Comparison of ENCODE assay signal across 17 cellular contexts in the genomic region with DNA sequence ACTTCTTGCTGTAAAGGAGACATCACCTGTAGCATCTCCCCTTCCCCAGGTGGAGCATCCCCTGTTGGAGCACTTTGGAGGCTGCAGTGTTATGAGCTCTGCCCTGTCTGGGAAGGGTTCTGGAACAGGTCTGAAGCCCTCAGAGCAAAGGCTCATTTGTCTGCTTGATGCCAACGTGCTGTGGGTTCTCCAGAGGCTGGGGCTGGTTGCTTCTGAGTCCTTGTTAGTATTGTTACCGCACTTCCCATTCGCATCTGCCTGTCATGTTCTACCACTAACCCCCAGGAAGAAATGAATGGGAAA.
DNase-seq lines count a peak whose midpoint lies in the region; ATAC-seq, FAIRE-seq and TF ChIP-seq lines count a peak whose summit lies in the region.
"Had no signal": no experiment of that assay in that cellular context is flagged by ENCODE, and none has a peak within 500 bp of the region (broad histone marks: within the 10 kb centered on the region; RNA-seq: fewer than 3 reads in every experiment).

No MANE protein-coding gene starts in this region.

- H4K20me1 ChIP-seq in mammary epithelial cell (ENCODE audit: insufficient read depth, low read length): no peaks in the 10 kb centered on the region
- no peaks in the 10 kb centered on the region for H4K20me1 ChIP-seq in keratinocyte (ENCODE audit: control insufficient read depth, extremely low read depth, insufficient read depth, low read length)

- TF ChIP-seq EP300 in suprapubic skin (IDR thresholded peaks at IDR 0.05): no peak

- no peak for TF ChIP-seq CTCF in mammary epithelial cell (conservative IDR thresholded peaks at IDR 0.05 in 1 of 2, IDR thresholded peaks at IDR 0.05 in 1 of 2; ENCODE audit: extremely low read depth in 1 of 2, insufficient read depth in 1 of 2, low read depth in 1 of 2, low read length in 2 of 2)
- no peak for TF ChIP-seq CTCF in MCF 10A (IDR thresholded peaks at IDR 0.05; ENCODE audit: unreplicated experiment)
- TF ChIP-seq CTCF in Panc1 (IDR thresholded peaks at IDR 0.05): no peak
- no peak for TF ChIP-seq CTCF in keratinocyte (optimal IDR thresholded peaks at IDR 0.05 in 1 of 3, IDR thresholded peaks at IDR 0.05 in 1 of 3, conservative IDR thresholded peaks at IDR 0.05 in 1 of 3; ENCODE audit: extremely low read depth in 1 of 3, insufficient read depth in 2 of 3, low read length in 3 of 3)
- TF ChIP-seq CTCF in GM10266 (IDR thresholded peaks at IDR 0.05; ENCODE audit: control insufficient read depth, insufficient read depth, low read depth, missing control alignments): no peak
- no peak for TF ChIP-seq CTCF in suprapubic skin (IDR thresholded peaks at IDR 0.05)

- H3K27me3 ChIP-seq in mammary epithelial cell (ENCODE audit: insufficient read depth, low read length): no peaks in the 10 kb centered on the region
- no peaks in the 10 kb centered on the region for H3K27me3 ChIP-seq in Panc1 (ENCODE audit: control insufficient read depth, insufficient read depth, low read length)
- H3K27me3 ChIP-seq in keratinocyte (ENCODE audit: control insufficient read depth, extremely low read depth, insufficient read depth, low read length): no peaks in the 10 kb centered on the region
- no peaks in the 10 kb centered on the region for H3K27me3 ChIP-seq in suprapubic skin
- H3K27me3 ChIP-seq: MG63 had no signal

- H3K79me2 ChIP-seq in mammary epithelial cell (ENCODE audit: insufficient read depth, low read length): peaks cover 32% of the 10 kb centered on the region
- peaks cover 5% of the 10 kb centered on the region for H3K79me2 ChIP-seq in keratinocyte (ENCODE audit: control insufficient read depth, insufficient read depth, low read length)

- no peak overlapping the region for H3K4me3 ChIP-seq in mammary epithelial cell (replicated peaks in 1 of 3; ENCODE audit: insufficient read depth in 1 of 3, low read depth in 2 of 3, low read length in 3 of 3)
- H3K4me3 ChIP-seq in Panc1 (ENCODE audit: low read depth in 2 of 2, low read length in 2 of 2): no peak overlapping the region
- H3K4me3 ChIP-seq in keratinocyte (ENCODE audit: control insufficient read depth in 2 of 3, extremely low read depth in 1 of 3, insufficient read depth in 2 of 3, low read depth in 1 of 3, low read length in 3 of 3): no peak overlapping the region
- no peak overlapping the region for H3K4me3 ChIP-seq in suprapubic skin
- H3K4me3 ChIP-seq: MG63 had no signal

- no peaks in the 10 kb centered on the region for H3K9me1 ChIP-seq in keratinocyte (ENCODE audit: control insufficient read depth, extremely low read depth, insufficient read depth, low read length)

- no peak overlapping the region for H3K27ac Mint-ChIP-seq in MCF 10A (ENCODE audit: low read depth, unreplicated experiment)

- no peak for DNase-seq in mammary epithelial cell
- no peak for DNase-seq in MCF 10A (ENCODE audit: unreplicated experiment)
- DNase-seq in Panc1 (ENCODE audit: low read depth, low spot score): no peak
- DNase-seq in keratinocyte (ENCODE audit: low read depth, low spot score): no peak
- no peak for DNase-seq in GM10266 (ENCODE audit: extremely low spot score)
- no peak for DNase-seq in amniotic stem cell (lab: John Stamatoyannopoulos, UW)
- DNase-seq in suprapubic skin (ENCODE audit: low spot score in 2 of 2): no peak
- DNase-seq: CD4-positive, CD25-positive, alpha-beta regulatory T cell; DMS79 treated with DMSO at 0.1 percent for 48 hours; GDM1; MG63; NCI-H1105; NCI-H1694 treated with DMSO at 0.1 percent for 48 hours had no signal

- H3K36me3 Mint-ChIP-seq in MCF 10A (ENCODE audit: insufficient read depth, unreplicated experiment): peaks cover 6% of the 10 kb centered on the region

- peak overlapping the region; percentile 61 for H3K27ac ChIP-seq in mammary epithelial cell (ENCODE audit: insufficient read depth, low read depth, low read length)
- peak overlapping the region; percentile 37 for H3K27ac ChIP-seq in Panc1 (ENCODE audit: low read length)
- no peak overlapping the region for H3K27ac ChIP-seq in keratinocyte (ENCODE audit: control insufficient read depth, insufficient read depth, low read length)
- no peak overlapping the region for H3K27ac ChIP-seq in suprapubic skin
- H3K27ac ChIP-seq: HL-60 had no signal

- in situ Hi-C loops in mammary epithelial cell (cut with MboI; ENCODE audit: low sequenced_read_pairs in 2 of 2): no loop called here
- in situ Hi-C loops in Panc1 (cut with HindIII; ENCODE audit: low pct_unique_long_range_greater_than_20kb, low sequenced_read_pairs): no loop called here

- dilution Hi-C loops in mammary epithelial cell (cut with HindIII; ENCODE audit: low sequenced_read_pairs) (no loop called here), keratinocyte (cut with MboI; ENCODE audit: extremely low pct_ligation_motif_present, low sequenced_read_pairs) (no loop called here)

- intact Hi-C loops in mammary epithelial cell (cut with micrococcal nuclease) (no loop called here), MCF 10A (cut with micrococcal nuclease) (no loop called here), Panc1 (cut with micrococcal nuclease; ENCODE audit: unreplicated experiment) (no loop called here)

- WGBS in mammary epithelial cell (ENCODE audit: low coverage, missing lambda C conversion rate): 67% methylated on average over 3 of the region's 3 CpGs
- 81% methylated on average over 3 of the region's 3 CpGs for WGBS in suprapubic skin

- BruUV-seq in mammary epithelial cell (replicated peaks; lab: Mats Ljungman, UMichigan) (no TSS peak), MCF 10A (replicated peaks; lab: Mats Ljungman, UMichigan) (no TSS peak), Panc1 (replicated peaks; lab: Mats Ljungman, UMichigan) (no TSS peak)

- H3K36me3 ChIP-seq in mammary epithelial cell (ENCODE audit: insufficient read depth, low read length): no peaks in the 10 kb centered on the region
- no peaks in the 10 kb centered on the region for H3K36me3 ChIP-seq in Panc1 (ENCODE audit: control insufficient read depth, insufficient read depth, low read length)
- peaks cover 0 to 2% of the 10 kb centered on the region in 2 experiments for H3K36me3 ChIP-seq in keratinocyte (ENCODE audit: control insufficient read depth in 2 of 2, extremely low read depth in 1 of 2, insufficient read depth in 2 of 2, low read length in 2 of 2)
- no peaks in the 10 kb centered on the region for H3K36me3 ChIP-seq in suprapubic skin

- POLR2A ChIA-PET in MCF 10A (lab: Yijun Ruan, JAX): no interaction called here
- POLR2A ChIA-PET in Panc1 (lab: Charles Lee): no interaction called here

- CTCF ChIA-PET in mammary epithelial cell (lab: Charles Lee; ENCODE audit: low non-redundant PET) (interaction anchor here (0.5 kb wide), 1 partner anchor 61 kb away, joined by 3 read pairs; no protein-coding TSS in a partner anchor), MCF 10A (lab: Yijun Ruan, JAX) (no interaction called here), Panc1 (lab: Charles Lee) (no interaction called here)

- H3K4me2 ChIP-seq in mammary epithelial cell (ENCODE audit: insufficient read depth, low read depth, low read length): peak overlapping the region; percentile 61
- H3K4me2 ChIP-seq in keratinocyte (ENCODE audit: control insufficient read depth, extremely low read depth, insufficient read depth, low read depth, low read length): peak overlapping the region; percentile 54

- H3K4me3 Mint-ChIP-seq in MCF 10A (ENCODE audit: unreplicated experiment): no peak overlapping the region

- no peaks in the 10 kb centered on the region for H3K9me3 ChIP-seq in mammary epithelial cell (replicated peaks; ENCODE audit: insufficient read depth, low read length)
- peaks cover 13% of the 10 kb centered on the region; the same call in 1 of the 2 replicates for H3K9me3 ChIP-seq in Panc1 (ENCODE audit: control insufficient read depth, insufficient read depth, low read depth, low read length)
- H3K9me3 ChIP-seq in keratinocyte (ENCODE audit: control insufficient read depth, low read depth, low read length): no peaks in the 10 kb centered on the region
- H3K9me3 ChIP-seq in suprapubic skin: no peaks in the 10 kb centered on the region

- no peak overlapping the region for H2AFZ ChIP-seq in mammary epithelial cell (ENCODE audit: low read depth, low read length)
- no peak overlapping the region for H2AFZ ChIP-seq in keratinocyte (ENCODE audit: control insufficient read depth, low read length)

- peaks cover 7% of the 10 kb centered on the region for H3K9me3 Mint-ChIP-seq in MCF 10A (ENCODE audit: unreplicated experiment)
- H3K9me3 Mint-ChIP-seq: CD4-positive, CD25-positive, alpha-beta regulatory T cell had no signal

- no peak overlapping the region for H3K9ac ChIP-seq in mammary epithelial cell (ENCODE audit: insufficient read depth, low read length)
- no peak overlapping the region for H3K9ac ChIP-seq in keratinocyte (ENCODE audit: control insufficient read depth, extremely low read depth, insufficient read depth, low read length)

- no peak for TF ChIP-seq POLR2A in suprapubic skin (IDR thresholded peaks at IDR 0.05)

- peak; percentile 57 for ATAC-seq in Panc1
- ATAC-seq in GM18520 (IDR thresholded peaks at IDR 0.05; ENCODE audit: unreplicated experiment): no peak
- ATAC-seq: Right ventricle myocardium inferior had no signal

- no peak for FAIRE-seq in keratinocyte (lab: Jason Lieb, UNC)
- FAIRE-seq: H1 had no signal

- H3K4me1 ChIP-seq in mammary epithelial cell (ENCODE audit: insufficient read depth, low read length) (peaks cover 16% of the 10 kb centered on the region), Panc1 (ENCODE audit: control insufficient read depth, insufficient read depth, low read length) (peaks cover 14% of the 10 kb centered on the region), keratinocyte (ENCODE audit: control insufficient read depth, extremely low read depth, insufficient read depth, low read length) (peaks cover 13% of the 10 kb centered on the region), suprapubic skin (no peaks in the 10 kb centered on the region)

- H3K27me3 Mint-ChIP-seq in MCF 10A (ENCODE audit: insufficient read depth, unreplicated experiment): no peaks in the 10 kb centered on the region
- H3K27me3 Mint-ChIP-seq: CD4-positive, CD25-positive, alpha-beta regulatory T cell had no signal

- peaks cover 9% of the 10 kb centered on the region for H3K4me1 Mint-ChIP-seq in MCF 10A (ENCODE audit: insufficient read depth, unreplicated experiment)

Comparison
In these comparisons a context has a peak if more than half of its experiments do, and no peak if none do; other contexts are left out.
1. H3K27ac ChIP-seq: peak in mammary epithelial cell (single experiment) and Panc1 (single experiment); none in keratinocyte (single experiment) and suprapubic skin (single experiment).